Comparison of ENCODE assay signal across 8 cellular contexts in genomic region chr18:76821875-76822509, GRCh38. TPM values are rescaled to one million over a fixed set of nuclear protein-coding genes. Genes with fewer than 3 reads are reported as not detected.
DNase-seq lines count a peak whose midpoint lies in the region; ATAC-seq and TF ChIP-seq lines count a peak whose summit lies in the region.

No MANE protein-coding gene starts in this region.

- peak; percentile 52 for DNase-seq in 8988T
- DNase-seq in NCI-H460 (ENCODE audit: extremely low read depth, low read depth) = peak; percentile 9
- DNase-seq in activated CD8-positive, alpha-beta memory T cell treated with anti-CD3 and anti-CD28 coated beads, Interleukin-2, amount 50 U/mL, for 4 hours = peak; percentile 66
- peak; percentile 33 for DNase-seq in endothelial cell (ENCODE audit: low spot score)
- DNase-seq in stimulated activated CD8-positive, alpha-beta memory T cell treated with anti-CD3 and anti-CD28 coated beads, Interleukin-4, amount 100 ng/mL, for 4 hours (ENCODE audit: low read depth in 2 of 2, low spot score in 1 of 2) = peak; percentile 20 to 27

- no peaks in the 10 kb centered on the region for H3K9me3 ChIP-seq in mononuclear cell (ENCODE audit: low read depth, low read length)

- TF ChIP-seq CTCF in endothelial cell (IDR thresholded peaks at IDR 0.05; ENCODE audit: unreplicated experiment) = no peak

- H3K9me3 Mint-ChIP-seq in endothelial cell (ENCODE audit: unreplicated experiment) = no peaks in the 10 kb centered on the region

- peaks cover 18% of the 10 kb centered on the region for H3K27me3 Mint-ChIP-seq in endothelial cell (ENCODE audit: unreplicated experiment)

- peaks cover 7% of the 10 kb centered on the region for H3K36me3 Mint-ChIP-seq in endothelial cell (ENCODE audit: low read depth, unreplicated experiment)

- H3K4me1 Mint-ChIP-seq in endothelial cell (ENCODE audit: unreplicated experiment) = peaks cover 13% of the 10 kb centered on the region

- H3K27ac Mint-ChIP-seq in endothelial cell (ENCODE audit: unreplicated experiment) = peak overlapping the region; percentile 64

- no peaks in the 10 kb centered on the region for H3K27me3 ChIP-seq in mononuclear cell (ENCODE audit: insufficient read depth, low read length)

- H3K4me3 Mint-ChIP-seq in endothelial cell (ENCODE audit: unreplicated experiment) = peak overlapping the region; percentile 90

- peaks cover 34% of the 10 kb centered on the region for H3K4me1 ChIP-seq in mononuclear cell (ENCODE audit: insufficient read depth, low read length)

- ATAC-seq in GM18502 (IDR thresholded peaks at IDR 0.05; ENCODE audit: poor library complexity, unreplicated experiment) = peak; percentile 46
- ATAC-seq in HG02943 (IDR thresholded peaks at IDR 0.05; ENCODE audit: low read depth, unreplicated experiment) = peak; percentile 44

- peak overlapping the region; percentile 94 for H3K4me3 ChIP-seq in mononuclear cell (ENCODE audit: low read length)

RNA-seq across cellular contexts. Expression of gene ZNF236, which starts 0.4 kb away (rescaled TPM):
- 4.5 and 4.7 TPM in 2 replicates for total RNA-seq in NCI-H460 (2014; rRNA removed; shearing (Covaris generic))
- polyA plus RNA-seq in NCI-H460 (2014; cell fraction: nucleus; rRNA removed) = 3.0 and 3.9 TPM in 2 replicates
- total RNA-seq in endothelial cell (ENCODE audit: unreplicated experiment) = 19.4 TPM
- total RNA-seq in mononuclear cell = 21.4 TPM

Comparison
In these comparisons a context has a peak if more than half of its experiments do, and no peak if none do; other contexts are left out.
1. Peak in every context shown above with its lines: DNase-seq, ATAC-seq and H3K4me3 ChIP-seq.
2. DNase-seq: peak in every context shown above with its lines; median percentile 66 in activated CD8-positive, alpha-beta memory T cell treated with anti-CD3 and anti-CD28 coated beads, Interleukin-2, amount 50 U/mL, for 4 hours; 52 in 8988T; 33 in endothelial cell; 24 in stimulated activated CD8-positive, alpha-beta memory T cell treated with anti-CD3 and anti-CD28 coated beads, Interleukin-4, amount 100 ng/mL, for 4 hours; 9 in NCI-H460.